Comparison of ENCODE assay signal across 8 cellular contexts in genomic region chr10:5413012-5413938, GRCh38. TPM values are rescaled to one million over a fixed set of nuclear protein-coding genes. Genes with fewer than 3 reads are reported as not detected.
DNase-seq lines count a peak whose midpoint lies in the region; ATAC-seq and TF ChIP-seq lines count a peak whose summit lies in the region.

No MANE protein-coding gene starts in this region.

- peak overlapping the region; percentile 91 to 94 (median 92) for H3K27ac ChIP-seq in body of pancreas

- peaks cover 16% of the 10 kb centered on the region for H3K4me1 ChIP-seq in body of pancreas

- TF ChIP-seq CTCF in body of pancreas (IDR thresholded peaks at IDR 0.05): no peak

- no peaks in the 10 kb centered on the region for H3K36me3 ChIP-seq in body of pancreas (replicated peaks in 1 of 2; ENCODE audit: insufficient read depth in 1 of 2, low read depth in 2 of 2)

- H3K9me3 ChIP-seq in body of pancreas: no peaks in the 10 kb centered on the region

- ATAC-seq in body of pancreas (peak; percentile 10), HG03521 (IDR thresholded peaks at IDR 0.05; ENCODE audit: unreplicated experiment) (no peak)

- H3K4me3 ChIP-seq in body of pancreas: peak overlapping the region; percentile 57 to 75

- intact Hi-C loops in body of pancreas (cut with DNase I): no loop called here

- peak; percentile 8 for DNase-seq in NCI-H1092 treated with DMSO at 0.1 percent for 48 hours (lab: John Stamatoyannopoulos, UW)
- no peak for DNase-seq in NCI-H1092 (lab: John Stamatoyannopoulos, UW)
- DNase-seq in HuH-7.5 (ENCODE audit: low spot score): peak; percentile 21
- peak in 3 of 4 donors; percentile 16 to 30 (median 27) for DNase-seq in body of pancreas
- DNase-seq in islet precursor cell: peak; percentile 67
- DNase-seq in superior temporal gyrus (ENCODE audit: extremely low spot score): peak; percentile 63
- no peak for DNase-seq in NCI-H774 (lab: John Stamatoyannopoulos, UW)

- no peak for TF ChIP-seq POLR2A in body of pancreas (IDR thresholded peaks at IDR 0.05)

- no peaks in the 10 kb centered on the region for H3K27me3 ChIP-seq in body of pancreas

- 4 to 5% methylated on average over 13 to 17 of the region's 20 CpGs for WGBS in body of pancreas, 2 donors

RNA-seq across cellular contexts. Expression of gene NET1, which starts 0.9 kb away (rescaled TPM):
- total RNA-seq in body of pancreas: 10 to 100 TPM; 37.9 to 70.3 TPM

RNA-seq across cellular contexts. Expression of gene TUBAL3, which starts 8.6 kb away (rescaled TPM):
- not detected for total RNA-seq in body of pancreas

RNA-seq across cellular contexts. Expression of gene UCN3, which starts 48.5 kb away (rescaled TPM):
- total RNA-seq in body of pancreas: 1 to 10 TPM in 1 of 2 donors, not detected in 1; 1.0 TPM

Comparison
In these comparisons a context has a peak if more than half of its experiments do, and no peak if none do; other contexts are left out.
1. DNase-seq: peak in NCI-H1092 treated with DMSO at 0.1 percent for 48 hours (single experiment), HuH-7.5 (single experiment), body of pancreas (3 of 4), islet precursor cell (single experiment) and superior temporal gyrus (single experiment); none in NCI-H1092 (single experiment) and NCI-H774 (single experiment).